1 cellular context compared by ENCODE assay signal in the genomic region with DNA sequence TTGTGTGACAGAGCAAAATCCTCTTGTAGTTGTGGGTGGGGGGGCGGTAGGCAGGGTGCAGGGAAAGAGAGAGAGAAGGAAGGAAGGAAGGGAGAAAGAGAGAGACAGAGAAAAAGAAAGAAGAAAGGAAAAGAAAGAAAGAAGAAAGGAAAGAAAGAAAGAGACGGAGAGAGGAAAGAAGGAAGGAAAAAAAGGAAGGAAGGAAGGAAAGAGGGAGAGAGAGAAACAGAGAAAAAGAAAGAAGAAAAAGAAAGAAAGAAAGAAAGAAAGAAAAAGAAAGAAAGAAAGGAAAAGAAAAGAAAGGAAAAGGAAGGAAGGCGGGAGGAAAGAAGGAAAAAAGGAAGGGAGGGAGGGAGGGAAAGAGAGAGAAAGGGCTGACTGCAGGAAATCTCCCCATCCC.
TF ChIP-seq lines count a peak whose summit lies in the region.

No MANE protein-coding gene starts in this region.

TF ChIP-seq in K562, 482 proteins besides CTCF, POLR2A, EP300 and RAD21:
- no peak for TF ChIP-seq ZC3H4 (CRISPR knock-in tag; IDR thresholded peaks at IDR 0.05; ENCODE audit: borderline replicate concordance)
- TF ChIP-seq MAFF (IDR thresholded peaks at IDR 0.05; ENCODE audit: low read length) = no peak
- TF ChIP-seq, protein P1, sequence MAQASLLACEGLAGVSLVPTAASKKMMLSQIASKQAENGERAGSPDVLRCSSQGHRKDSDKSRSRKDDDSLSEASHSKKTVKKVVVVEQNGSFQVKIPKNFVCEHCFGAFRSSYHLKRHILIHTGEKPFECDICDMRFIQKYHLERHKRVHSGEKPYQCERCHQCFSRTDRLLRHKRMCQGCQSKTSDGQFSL (CRISPR knock-in tag; IDR thresholded peaks at IDR 0.05) = no peak
- TF ChIP-seq, protein P1 (tag; IDR thresholded peaks at IDR 0.05) = 0 out of 4 replicates have a peak, but pooled peaks of 1 of the 2 experiments have one; percentile 21
- TF ChIP-seq, protein P2, sequence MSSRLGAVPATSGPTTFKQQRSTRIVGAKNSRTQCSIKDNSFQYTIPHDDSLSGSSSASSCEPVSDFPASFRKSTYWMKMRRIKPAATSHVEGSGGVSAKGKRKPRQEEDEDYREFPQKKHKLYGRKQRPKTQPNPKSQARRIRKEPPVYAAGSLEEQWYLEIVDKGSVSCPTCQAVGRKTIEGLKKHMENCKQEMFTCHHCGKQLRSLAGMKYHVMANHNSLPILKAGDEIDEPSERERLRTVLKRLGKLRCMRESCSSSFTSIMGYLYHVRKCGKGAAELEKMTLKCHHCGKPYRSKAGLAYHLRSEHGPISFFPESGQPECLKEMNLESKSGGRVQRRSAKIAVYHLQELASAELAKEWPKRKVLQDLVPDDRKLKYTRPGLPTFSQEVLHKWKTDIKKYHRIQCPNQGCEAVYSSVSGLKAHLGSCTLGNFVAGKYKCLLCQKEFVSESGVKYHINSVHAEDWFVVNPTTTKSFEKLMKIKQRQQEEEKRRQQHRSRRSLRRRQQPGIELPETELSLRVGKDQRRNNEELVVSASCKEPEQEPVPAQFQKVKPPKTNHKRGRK (tag; IDR thresholded peaks at IDR 0.05) = peak; percentile 96
